In the genomic region with DNA sequence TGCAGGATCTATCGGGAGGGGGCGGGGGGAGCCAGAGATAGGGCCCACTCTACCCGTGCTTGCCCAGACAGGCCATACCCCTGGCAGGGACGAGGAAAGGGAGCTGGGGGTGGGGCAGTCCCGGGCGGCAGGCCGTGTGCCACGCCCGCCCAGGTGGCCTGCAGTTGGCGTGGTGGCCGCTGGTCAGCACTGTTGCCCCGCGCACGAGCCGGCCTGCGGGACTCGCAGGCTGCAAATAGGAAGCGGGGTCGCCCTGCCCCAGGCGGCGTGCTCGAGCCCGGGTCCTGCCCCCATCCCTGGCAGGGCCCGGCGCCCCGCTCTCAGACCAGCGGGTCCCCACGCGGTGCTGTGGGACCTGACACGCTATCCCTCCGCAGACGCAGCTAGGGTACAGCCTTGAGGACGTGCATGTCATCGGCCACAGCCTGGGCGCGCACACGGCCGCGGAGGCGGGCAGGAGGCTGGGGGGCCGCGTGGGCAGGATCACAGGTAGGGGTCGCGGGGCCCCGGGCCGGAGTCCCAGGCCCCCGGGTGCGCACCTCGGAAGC, we compare ENCODE assay signal across 9 cellular contexts. TPM values are rescaled to one million over a fixed set of nuclear protein-coding genes. Genes with fewer than 3 reads are reported as not detected.
DNase-seq lines count a peak whose midpoint lies in the region; ATAC-seq, FAIRE-seq and TF ChIP-seq lines count a peak whose summit lies in the region.
"Had no signal": no experiment of that assay in that cellular context is flagged by ENCODE, and none has a peak within 500 bp of the region (broad histone marks: within the 10 kb centered on the region; RNA-seq: fewer than 3 reads in every experiment).

No MANE protein-coding gene starts in this region.

- peak; percentile 87 for ATAC-seq in Right ventricle myocardium superior (ENCODE audit: poor library complexity)
- ATAC-seq in pancreas: peak; percentile 13 to 55 (median 41)

- H3K27me3 ChIP-seq in pancreas (no peaks in the 10 kb centered on the region), spleen (replicated peaks in 1 of 7) (peaks cover 0 to 48% (median 14%) of the 10 kb centered on the region in 7 donors)

- H3K4me1 ChIP-seq in pancreas (no peaks in the 10 kb centered on the region), spleen (no peaks in the 10 kb centered on the region)

- 1 to 2% methylated on average over 40 to 49 of the region's 49 CpGs for WGBS in pancreas, 2 donors
- WGBS in spleen, 5 donors: 4 to 18% (median 6%) methylated on average over 14 to 49 of the region's 49 CpGs

- H3K36me3 ChIP-seq in pancreas: peaks cover 0 to 70% (median 16%) of the 10 kb centered on the region in 3 donors
- no peaks in the 10 kb centered on the region for H3K36me3 ChIP-seq in spleen

- H3K27ac ChIP-seq in pancreas (peak overlapping the region; percentile 6 to 93 (median 46)), spleen (no peak overlapping the region)

- TF ChIP-seq POLR2A in spleen (IDR thresholded peaks at IDR 0.05): no peak

- peak overlapping the region in 3 of 4 donors; percentile 43 to 77 (median 55) for H3K4me3 ChIP-seq in pancreas
- peak overlapping the region in 1 of 8 donors; percentile 46 for H3K4me3 ChIP-seq in spleen

- FAIRE-seq in D721Med (lab: Jason Lieb, UNC): no peak
- FAIRE-seq in RCC 7860 (lab: Jason Lieb, UNC): no peak
- FAIRE-seq in pancreas (lab: Jason Lieb, UNC): no peak

- H3K9me3 ChIP-seq in pancreas: no peaks in the 10 kb centered on the region
- no peaks in the 10 kb centered on the region for H3K9me3 ChIP-seq in spleen

- DNase-seq in D721Med (ENCODE audit: insufficient read length, low spot score) (no peak), RCC 7860 (ENCODE audit: low spot score) (peak; percentile 34), Right ventricle myocardium superior (no peak), pancreas (peak; percentile 72 to 88 (median 76)), spleen (no peak), pons (ENCODE audit: low spot score) (no peak), NCI-H1436 treated with DMSO at 0.1 percent for 48 hours (lab: John Stamatoyannopoulos, UW) (no peak), HuH-7 (ENCODE audit: low spot score) (no peak)

- intact Hi-C loops in Right ventricle myocardium superior (cut with DNase I): no loop called here
- intact Hi-C loops in pancreas (cut with DNase I): no loop called here
- intact Hi-C loops in spleen (cut with DNase I; ENCODE audit: low total_unique reads): no loop called here

- TF ChIP-seq CTCF in D721Med (IDR thresholded peaks at IDR 0.05; ENCODE audit: insufficient read depth, missing control alignments) (peak; percentile 15), pancreas (IDR thresholded peaks at IDR 0.05) (peak in 3 of 4 donors; percentile 14 to 29 (median 23)), spleen (IDR thresholded peaks at IDR 0.05 in 8 of 11, conservative IDR thresholded peaks at IDR 0.05 in 3 of 11) (peak in 3 of 11 experiments; percentile 27 to 45 (median 37))

RNA-seq across cellular contexts. Expression of gene PNLIPRP2, which starts 6.7 kb away (rescaled TPM):
- total RNA-seq in Right ventricle myocardium superior (not detected), pancreas (1,000 to 10,000 TPM in 5 of 6 donors, 100 to 1,000 TPM in 1; 455 to 7,545 (median 2,236) TPM), spleen (under 1 TPM in 2 of 7 donors, not detected in 5; 0.37 to 0.60 TPM)
- polyA plus RNA-seq in pancreas (1,000 to 10,000 TPM; 1,594 to 2,679 TPM), spleen (under 1 TPM in 2 of 3 donors, not detected in 1; 0.07 to 0.15 TPM)
- total RNA-seq: pulmonary artery endothelial cell had no signal

RNA-seq across cellular contexts. Expression of gene PNLIPRP1, which starts 36.7 kb away (rescaled TPM):
- total RNA-seq in Right ventricle myocardium superior (not detected), pancreas (1,000 to 10,000 TPM; 4,088 to 8,927 (median 4,675) TPM), spleen (1 to 10 TPM in 2 of 7 donors, under 1 TPM in 1, not detected in 4; 0.43 to 1.2 (median 1.1) TPM)
- polyA plus RNA-seq in pancreas (1,000 to 10,000 TPM; 3,212 to 6,957 TPM), spleen (under 1 TPM; 0.06 to 0.46 (median 0.23) TPM)
- total RNA-seq: pulmonary artery endothelial cell had no signal

Comparison
In these comparisons a context has a peak if more than half of its experiments do, and no peak if none do; other contexts are left out.
1. DNase-seq: peak in RCC 7860 (single experiment) and pancreas (6 of 6); none in D721Med (single experiment), Right ventricle myocardium superior (single experiment), spleen (single experiment), pons (single experiment), NCI-H1436 treated with DMSO at 0.1 percent for 48 hours (single experiment) and HuH-7 (single experiment).
2. H3K27ac ChIP-seq: peak in pancreas (4 of 4); none in spleen (0 of 8).
3. RNA of gene PNLIPRP2, which starts 6.7 kb away (total RNA-seq): 455 to 7,545 TPM in pancreas; not detected in Right ventricle myocardium superior (single experiment) and 0.37 to 0.60 TPM in spleen; every median in the first group is over 100 times any median in the second.
4. RNA of gene PNLIPRP1, which starts 36.7 kb away (total RNA-seq): 4,088 to 8,927 TPM in pancreas; not detected in Right ventricle myocardium superior (single experiment) and 0.43 to 1.2 TPM in spleen; every median in the first group is over 1,000 times any median in the second.